In genomic region chr19:55576746-55577145, GRCh38 we compare ENCODE assay signal across 19 cellular contexts. TPM values are rescaled to one million over a fixed set of nuclear protein-coding genes. Genes with fewer than 3 reads are reported as not detected.
"Had no signal": no experiment of that assay in that cellular context is flagged by ENCODE, and none has a peak within 500 bp of the region (broad histone marks: within the 10 kb centered on the region; RNA-seq: fewer than 3 reads in every experiment).

No MANE protein-coding gene starts in this region.

- DNase-seq: activated CD4-positive, alpha-beta T cell treated with anti-CD3 and anti-CD28 coated beads, Interleukin-2, amount 10 ng/mL, durations not matched to agents 7 days and 5 days; activated CD4-positive, CD25-positive, alpha-beta regulatory T cell; activated CD8-positive, alpha-beta memory T cell treated with anti-CD3 and anti-CD28 coated beads for 24 hours; activated gamma-delta T cell; activated T-cell treated with anti-CD3 and anti-CD28 coated beads for 4 hours; caudate nucleus; effector CD4-positive, alpha-beta T cell; foreskin melanocyte; left lung; psoas muscle; spleen; stimulated activated CD4-positive, alpha-beta T cell treated with anti-CD3 and anti-CD28 coated beads, Interleukin-2, amount 100 ng/mL, for 24 hours; stimulated activated naive CD4-positive, alpha-beta T cell treated with Interleukin-2 at 50 U/mL for 16 hours; upper lobe of right lung had no signal

- H3K36me3 ChIP-seq: upper lobe of right lung had no signal

- H3K27me3 ChIP-seq: left lung, spleen, upper lobe of right lung had no signal

- H3K4me3 ChIP-seq: coronary artery, left lung, psoas muscle, spleen, upper lobe of right lung had no signal

- H3K27me3 Mint-ChIP-seq: activated CD4-positive, alpha-beta T cell treated with anti-CD3 and anti-CD28 coated beads, Interleukin-2, amount 10 ng/mL, durations not matched to agents 7 days and 5 days; memory B cell had no signal

- H3K4me3 Mint-ChIP-seq: activated CD4-positive, alpha-beta T cell treated with anti-CD3 and anti-CD28 coated beads, Interleukin-2, amount 10 ng/mL, durations not matched to agents 7 days and 5 days; memory B cell had no signal

- H3K9me3 Mint-ChIP-seq: activated CD4-positive, alpha-beta T cell treated with anti-CD3 and anti-CD28 coated beads, Interleukin-2, amount 10 ng/mL, durations not matched to agents 7 days and 5 days; memory B cell had no signal

- H3K27ac ChIP-seq: coronary artery, left lung, psoas muscle, spleen, upper lobe of right lung had no signal

- H3K27ac Mint-ChIP-seq: activated CD4-positive, alpha-beta T cell treated with anti-CD3 and anti-CD28 coated beads, Interleukin-2, amount 10 ng/mL, durations not matched to agents 7 days and 5 days; memory B cell had no signal

- ATAC-seq: left lung, psoas muscle, sciatic nerve, upper lobe of right lung had no signal

- H3K9me3 ChIP-seq: left lung, psoas muscle, upper lobe of right lung had no signal

RNA-seq across cellular contexts. Expression of gene SBK3, which starts 31.4 kb away (rescaled TPM):
- total RNA-seq: activated CD4-positive, alpha-beta T cell treated with anti-CD3 and anti-CD28 coated beads, Interleukin-2, amount 10 ng/mL, durations not matched to agents 7 days and 5 days; spleen; temporal lobe had no signal
- polyA plus RNA-seq: keratinocyte, spleen had no signal
